ENCODE assay signal across 3 cellular contexts in genomic region chr20:9043364-9043763, GRCh38.
TF ChIP-seq lines count a peak whose summit lies in the region.

No MANE protein-coding gene starts in this region.

TF ChIP-seq in GM23338, 12 proteins besides CTCF, POLR2A, EP300 and RAD21 (continues in another document):
- no peak for TF ChIP-seq EZH2phosphoT487 (IDR thresholded peaks at IDR 0.05; ENCODE audit: unreplicated experiment)
- no peak for TF ChIP-seq ZNF462 (CRISPR knock-in tag; IDR thresholded peaks at IDR 0.05)
- no peak for TF ChIP-seq ETS1 (IDR thresholded peaks at IDR 0.05)
- TF ChIP-seq ZNF331 (CRISPR knock-in tag; IDR thresholded peaks at IDR 0.05; ENCODE audit: low read depth): no peak
- TF ChIP-seq EZH2 (IDR thresholded peaks at IDR 0.05; ENCODE audit: low read depth, unreplicated experiment): no peak

TF ChIP-seq in H1, 55 proteins besides CTCF, POLR2A, EP300 and RAD21:
- TF ChIP-seq MAFK (IDR thresholded peaks at IDR 0.05; ENCODE audit: low read depth, low read length): 0 out of 2 replicates have a peak, but pooled peaks have one; percentile 24
- TF ChIP-seq CHD7 (IDR thresholded peaks at IDR 0.05; ENCODE audit: insufficient replicate concordance, low read length): no peak
TF ChIP-seq in H1: peak in this region for 1.

TF ChIP-seq in HEK293T, 16 proteins besides CTCF, POLR2A, EP300 and RAD21:
- TF ChIP-seq FOXA1 (IDR thresholded peaks at IDR 0.05): no peak
- no peak for TF ChIP-seq NFRKB (IDR thresholded peaks at IDR 0.05)
- TF ChIP-seq TARDBP (IDR thresholded peaks at IDR 0.05): no peak
- no peak for TF ChIP-seq FOXM1 (IDR thresholded peaks at IDR 0.05; ENCODE audit: borderline replicate concordance)
- TF ChIP-seq FOXK2 (IDR thresholded peaks at IDR 0.05): no peak
- no peak for TF ChIP-seq BHLHE40 (IDR thresholded peaks at IDR 0.05; ENCODE audit: borderline replicate concordance)
- no peak for TF ChIP-seq ZNF384 (IDR thresholded peaks at IDR 0.05)
- TF ChIP-seq PKNOX1 (IDR thresholded peaks at IDR 0.05): no peak
- TF ChIP-seq LEF1 (IDR thresholded peaks at IDR 0.05; ENCODE audit: borderline replicate concordance): no peak
- TF ChIP-seq ARNT (IDR thresholded peaks at IDR 0.05): no peak
- TF ChIP-seq CTBP1 (IDR thresholded peaks at IDR 0.05; ENCODE audit: borderline replicate concordance): no peak
- no peak for TF ChIP-seq L3MBTL2 (conservative IDR thresholded peaks at IDR 0.05)
- TF ChIP-seq SP1 (IDR thresholded peaks at IDR 0.05): no peak
- no peak for TF ChIP-seq SUZ12 (IDR thresholded peaks at IDR 0.05)
